In genomic region chr12:54376596-54377468, GRCh38 we compare ENCODE assay signal across 17 cellular contexts. TPM values are rescaled to one million over a fixed set of nuclear protein-coding genes. Genes with fewer than 3 reads are reported as not detected.
DNase-seq lines count a peak whose midpoint lies in the region; ATAC-seq and TF ChIP-seq lines count a peak whose summit lies in the region.
"Had no signal": no experiment of that assay in that cellular context is flagged by ENCODE, and none has a peak within 500 bp of the region (broad histone marks: within the 10 kb centered on the region; RNA-seq: fewer than 3 reads in every experiment).

No MANE protein-coding gene starts in this region.

- CTCF ChIA-PET in RWPE1 (lab: Yijun Ruan, JAX), result interaction anchor here (0.7 kb wide), 1 partner anchor 169 kb away, joined by 3 read pairs; no protein-coding TSS in a partner anchor

- H3K4me3 ChIP-seq in esophagus muscularis mucosa (peak overlapping the region in 2 of 4 donors; percentile 63 to 74), tibial artery (no peak overlapping the region)
- H3K4me3 ChIP-seq: spleen had no signal

- no peaks in the 10 kb centered on the region for H3K27me3 Mint-ChIP-seq in neural crest cell (ENCODE audit: low read depth)
- H3K27me3 Mint-ChIP-seq: stimulated activated naive CD8-positive, alpha-beta T cell treated with anti-CD3 and anti-CD28 coated beads, Interleukin-15, amount 100 ng/mL, for 72 hours had no signal

- intact Hi-C loops in esophagus muscularis mucosa (cut with DNase I) (no loop called here), tibial artery (cut with DNase I; ENCODE audit: low total_unique reads) (no loop called here)

- H3K9me3 Mint-ChIP-seq in neural crest cell, result no peaks in the 10 kb centered on the region
- H3K9me3 Mint-ChIP-seq: activated naive CD8-positive, alpha-beta T cell treated with anti-CD3 and anti-CD28 coated beads, Interleukin-2, amount 50 U/mL, for 24 hours; CD14-positive monocyte; HFFc6; stimulated activated naive CD8-positive, alpha-beta T cell treated with anti-CD3 and anti-CD28 coated beads, Interleukin-15, amount 100 ng/mL, for 72 hours had no signal

- POLR2A ChIA-PET in RWPE1 (lab: Yijun Ruan, JAX; ENCODE audit: low non-redundant PET), result no interaction called here

- H3K9me3 ChIP-seq in esophagus muscularis mucosa (no peaks in the 10 kb centered on the region), tibial artery (no peaks in the 10 kb centered on the region)
- H3K9me3 ChIP-seq: spleen had no signal

- H3K27ac Mint-ChIP-seq in neural crest cell (ENCODE audit: unreplicated experiment), result no peak overlapping the region
- H3K27ac Mint-ChIP-seq: activated naive CD8-positive, alpha-beta T cell treated with anti-CD3 and anti-CD28 coated beads, Interleukin-2, amount 50 U/mL, for 24 hours; HFFc6 had no signal

- no peak for ATAC-seq in GM19351 (IDR thresholded peaks at IDR 0.05; ENCODE audit: unreplicated experiment)
- ATAC-seq: activated CD4-positive, CD25-positive, alpha-beta regulatory T cell treated with anti-CD3 and anti-CD28 coated beads, Interleukin-2, amount 50 U/mL, for 24 hours; activated naive CD8-positive, alpha-beta T cell treated with anti-CD3 and anti-CD28 coated beads, Interleukin-2, amount 50 U/mL, for 24 hours; stimulated activated naive CD8-positive, alpha-beta T cell treated with anti-CD3 and anti-CD28 coated beads, Interleukin-15, amount 100 ng/mL, for 72 hours had no signal

- H3K27me3 ChIP-seq in esophagus muscularis mucosa (no peaks in the 10 kb centered on the region), tibial artery (no peaks in the 10 kb centered on the region)
- H3K27me3 ChIP-seq: spleen had no signal

- peaks cover 23% of the 10 kb centered on the region for H3K4me1 Mint-ChIP-seq in neural crest cell

- H3K4me1 ChIP-seq in esophagus muscularis mucosa, result peaks cover 36 to 74% (median 67%) of the 10 kb centered on the region in 4 donors
- H3K4me1 ChIP-seq in tibial artery, result peaks cover 0 to 28% (median 17%) of the 10 kb centered on the region in 4 donors

- TF ChIP-seq CTCF in RWPE1 (conservative IDR thresholded peaks at IDR 0.05; ENCODE audit: low read depth) (no peak), esophagus muscularis mucosa (IDR thresholded peaks at IDR 0.05) (no peak), neural crest cell (conservative IDR thresholded peaks at IDR 0.05) (no peak), tibial artery (IDR thresholded peaks at IDR 0.05) (no peak)

- TF ChIP-seq POLR2A in esophagus muscularis mucosa (IDR thresholded peaks at IDR 0.05; ENCODE audit: low read depth), result no peak

- H3K27ac ChIP-seq in RWPE1 (peak overlapping the region; percentile 86), esophagus muscularis mucosa (replicated peaks in 1 of 4) (peak overlapping the region; percentile 65 to 86 (median 82)), tibial artery (peak overlapping the region; percentile 0 to 25)
- H3K27ac ChIP-seq: KMS-11, spleen had no signal

- H3K36me3 ChIP-seq in esophagus muscularis mucosa (no peaks in the 10 kb centered on the region), tibial artery (peaks cover 0 to 18% (median 12%) of the 10 kb centered on the region in 3 donors)

- no peaks in the 10 kb centered on the region for H3K36me3 Mint-ChIP-seq in neural crest cell (ENCODE audit: low read depth)

- H3K4me3 Mint-ChIP-seq in neural crest cell, result peak overlapping the region; percentile 70
- H3K4me3 Mint-ChIP-seq: activated naive CD8-positive, alpha-beta T cell treated with anti-CD3 and anti-CD28 coated beads, Interleukin-2, amount 50 U/mL, for 24 hours; CD14-positive monocyte; HFFc6; stimulated activated naive CD8-positive, alpha-beta T cell treated with anti-CD3 and anti-CD28 coated beads, Interleukin-15, amount 100 ng/mL, for 72 hours had no signal

- WGBS in esophagus muscularis mucosa, result 71% methylated on average over 7 of the region's 7 CpGs

- DNase-seq in RWPE1 (ENCODE audit: low spot score) (no peak), esophagus muscularis mucosa (ENCODE audit: extremely low spot score) (no peak), neural crest cell (ENCODE audit: low read depth, low spot score) (no peak), tibial artery (peak in 1 of 2 donors; percentile 78), NCI-H2107 treated with DMSO at 0.1 percent for 48 hours (lab: John Stamatoyannopoulos, UW; ENCODE audit: unreplicated experiment) (no peak), OCI-M1 (lab: John Stamatoyannopoulos, UW) (no peak)
- DNase-seq: activated naive CD8-positive, alpha-beta T cell treated with anti-CD3 and anti-CD28 coated beads, Interleukin-2, amount 50 U/mL, for 24 hours; HFFc6; NCI-H1436 treated with DMSO at 0.1 percent for 48 hours; spleen; stimulated activated naive CD8-positive, alpha-beta T cell treated with anti-CD3 and anti-CD28 coated beads, Interleukin-15, amount 100 ng/mL, for 72 hours had no signal

- no peak for TF ChIP-seq EP300 in esophagus muscularis mucosa (IDR thresholded peaks at IDR 0.05)

RNA-seq across cellular contexts. Expression of gene ZNF385A, which starts 7.7 kb away (rescaled TPM):
- 10 to 100 TPM; 15.7 to 32.6 (median 19.4) TPM for total RNA-seq in esophagus muscularis mucosa
- 20.3 and 20.8 TPM in 2 replicates for total RNA-seq in neural crest cell

RNA-seq across cellular contexts. Expression of gene GPR84, which starts 12.5 kb away (rescaled TPM):
- total RNA-seq in esophagus muscularis mucosa, result under 1 TPM in 1 of 4 donors, not detected in 3; 0.66 TPM
- total RNA-seq in neural crest cell, result not detected in 2 replicates
- total RNA-seq: Daoy, HFFc6, NCI-H460 had no signal

RNA-seq across cellular contexts. Expression of gene ITGA5, which starts 42.2 kb away (rescaled TPM):
- 100 to 1,000 TPM; 264 to 785 (median 602) TPM for total RNA-seq in esophagus muscularis mucosa
- total RNA-seq in neural crest cell, result 20.1 and 22.0 TPM in 2 replicates

RNA-seq across cellular contexts. Expression of gene COPZ1, which starts 51.9 kb away (rescaled TPM):
- 10 to 100 TPM; 41.1 to 61.9 (median 48.5) TPM for total RNA-seq in esophagus muscularis mucosa
- 148 and 160 TPM in 2 replicates for total RNA-seq in neural crest cell

Comparison
In these comparisons a context has a peak if more than half of its experiments do, and no peak if none do; other contexts are left out.
1. H3K27ac ChIP-seq: peak in every context shown above with its lines; median percentile 86 in RWPE1; 82 in esophagus muscularis mucosa; 12 in tibial artery.
2. RNA of gene ITGA5, which starts 42.2 kb away (total RNA-seq): 264 to 785 TPM in esophagus muscularis mucosa; 20.1 to 22.0 TPM in neural crest cell; every median in the first group is over 10 times any median in the second.